In the genomic region with DNA sequence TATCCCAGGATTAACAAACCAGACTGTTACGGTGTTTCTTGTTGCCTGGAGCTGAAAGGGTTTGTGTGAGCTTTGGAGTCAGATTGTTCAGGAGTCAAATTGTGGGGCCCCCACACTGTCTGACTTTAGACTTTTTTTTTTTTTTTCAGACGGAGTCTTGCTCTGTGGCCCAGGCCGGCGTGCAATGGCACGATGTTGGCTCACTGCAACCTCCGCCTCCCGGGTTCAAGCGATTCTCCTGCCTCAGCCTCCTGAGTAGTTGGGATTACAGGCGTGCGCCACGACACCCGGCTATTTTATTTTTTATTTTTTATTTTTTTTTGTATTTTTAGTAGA, we compare ENCODE assay signal across 2 cellular contexts.
TF ChIP-seq lines count a peak whose summit lies in the region.

No MANE protein-coding gene starts in this region.

TF ChIP-seq in SK-N-SH, 30 proteins besides CTCF, POLR2A, EP300 and RAD21:
- TF ChIP-seq RXRA (IDR thresholded peaks at IDR 0.05; ENCODE audit: borderline replicate concordance, low read depth) (no peak), CHD2 (IDR thresholded peaks at IDR 0.05; ENCODE audit: low read length, partially characterized antibody) (no peak), EZH2phosphoT487 (IDR thresholded peaks at IDR 0.05; ENCODE audit: borderline replicate concordance, low read depth) (no peak), REST (IDR thresholded peaks at IDR 0.05; ENCODE audit: low read depth, low read length) (no peak), FOXM1 (IDR thresholded peaks at IDR 0.05; ENCODE audit: low read depth) (no peak), POLR2AphosphoS5 (IDR thresholded peaks at IDR 0.05; ENCODE audit: low read depth, low read length) (no peak), SIN3A (IDR thresholded peaks at IDR 0.05; ENCODE audit: borderline replicate concordance, low read depth, low read length) (no peak)
- TF ChIP-seq, protein P1, sequence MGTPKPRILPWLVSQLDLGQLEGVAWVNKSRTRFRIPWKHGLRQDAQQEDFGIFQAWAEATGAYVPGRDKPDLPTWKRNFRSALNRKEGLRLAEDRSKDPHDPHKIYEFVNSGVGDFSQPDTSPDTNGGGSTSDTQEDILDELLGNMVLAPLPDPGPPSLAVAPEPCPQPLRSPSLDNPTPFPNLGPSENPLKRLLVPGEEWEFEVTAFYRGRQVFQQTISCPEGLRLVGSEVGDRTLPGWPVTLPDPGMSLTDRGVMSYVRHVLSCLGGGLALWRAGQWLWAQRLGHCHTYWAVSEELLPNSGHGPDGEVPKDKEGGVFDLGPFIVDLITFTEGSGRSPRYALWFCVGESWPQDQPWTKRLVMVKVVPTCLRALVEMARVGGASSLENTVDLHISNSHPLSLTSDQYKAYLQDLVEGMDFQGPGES (IDR thresholded peaks at IDR 0.05; ENCODE audit: low read depth, low read length) = no peak

TF ChIP-seq in SK-N-SH treated with all-trans-retinoic acid at 6 μM for 48 hours, 23 proteins besides CTCF, POLR2A, EP300 and RAD21:
- no peak for TF ChIP-seq RARB (CRISPR knock-in tag; IDR thresholded peaks at IDR 0.05)
- TF ChIP-seq TSHZ2 (CRISPR knock-in tag; IDR thresholded peaks at IDR 0.05) = no peak
- TF ChIP-seq SNAI2 (CRISPR knock-in tag; IDR thresholded peaks at IDR 0.05) = no peak
